10 cellular contexts compared by ENCODE assay signal in the genomic region with DNA sequence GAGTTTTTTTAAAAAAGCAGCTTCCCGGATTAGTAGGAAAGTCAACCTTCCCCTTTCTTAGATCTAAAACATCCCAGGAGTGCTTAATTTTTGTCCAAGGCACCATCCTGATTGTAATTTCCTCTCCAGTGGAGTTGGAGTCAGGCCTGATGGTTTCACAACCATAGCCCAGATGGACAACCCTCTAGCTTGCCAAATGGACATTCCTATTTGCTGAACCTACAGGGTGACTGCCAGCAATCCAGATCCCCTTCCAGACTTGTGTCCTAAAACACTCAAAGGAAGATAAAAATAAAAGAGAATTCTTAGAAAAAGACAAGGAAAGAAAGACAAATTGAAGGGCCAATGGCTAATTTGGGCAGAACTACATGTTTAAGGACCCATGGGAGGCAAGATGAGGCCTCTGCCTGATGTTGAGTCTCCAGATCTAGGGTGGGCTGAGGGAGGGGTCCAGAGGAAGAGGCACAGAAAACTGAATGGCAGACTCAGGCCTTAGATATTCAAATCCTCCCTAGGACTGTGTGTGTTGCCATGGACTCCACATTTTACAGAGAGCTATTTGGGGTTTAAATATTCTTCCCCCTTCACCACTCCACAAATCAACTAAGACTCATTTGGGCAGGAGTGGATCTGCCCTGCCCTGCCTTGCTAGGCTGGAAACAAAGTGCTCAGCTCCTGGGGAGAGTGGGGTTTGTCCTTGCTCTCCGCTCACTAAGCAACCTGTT. TPM values are rescaled to one million over a fixed set of nuclear protein-coding genes. Genes with fewer than 3 reads are reported as not detected.
DNase-seq lines count a peak whose midpoint lies in the region; ATAC-seq and TF ChIP-seq lines count a peak whose summit lies in the region.
"Had no signal": no experiment of that assay in that cellular context is flagged by ENCODE, and none has a peak within 500 bp of the region (broad histone marks: within the 10 kb centered on the region; RNA-seq: fewer than 3 reads in every experiment).

No MANE protein-coding gene starts in this region.

- peaks cover 0 to 2% (median 2%) of the 10 kb centered on the region in 3 donors for H3K27me3 Mint-ChIP-seq in CD14-positive monocyte (ENCODE audit: low read depth in 3 of 3)

- H3K27ac Mint-ChIP-seq in CD14-positive monocyte: no peak overlapping the region

- ATAC-seq in HG03039 (IDR thresholded peaks at IDR 0.05; ENCODE audit: unreplicated experiment) (no peak), HG03442 (IDR thresholded peaks at IDR 0.05; ENCODE audit: unreplicated experiment) (no peak)

- no peak for TF ChIP-seq CTCF in astrocyte of the spinal cord (IDR thresholded peaks at IDR 0.05; ENCODE audit: low read depth, low read length)
- no peak for TF ChIP-seq CTCF in CD14-positive monocyte (IDR thresholded peaks at IDR 0.05)

- no peak overlapping the region for H3K4me3 ChIP-seq in astrocyte of the spinal cord (ENCODE audit: low read depth, low read length)
- H3K4me3 ChIP-seq in skeletal muscle cell (ENCODE audit: low read depth, low read length): no peak overlapping the region

- no peak overlapping the region for H3K4me3 Mint-ChIP-seq in CD14-positive monocyte

- H3K36me3 Mint-ChIP-seq in CD14-positive monocyte: no peaks in the 10 kb centered on the region

- DNase-seq in GM03348 (ENCODE audit: low spot score): peak; percentile 88
- peak; percentile 82 for DNase-seq in astrocyte of the spinal cord (ENCODE audit: low read depth, low spot score)
- DNase-seq in hepatic stellate cell (ENCODE audit: low spot score): peak; percentile 79
- peak; percentile 91 for DNase-seq in skeletal muscle cell (ENCODE audit: low read depth)
- DNase-seq in CD14-positive monocyte (ENCODE audit: low spot score): no peak
- DNase-seq in activated CD4-positive, alpha-beta T cell treated with anti-CD3 and anti-CD28 coated beads, Interleukin-2, amount 50 U/mL, for 4 hours: no peak
- DNase-seq: Kasumi-1; stimulated activated CD4-positive, alpha-beta T cell treated with anti-CD3 and anti-CD28 coated beads, Interleukin-12 subunit alpha, Interleukin-12 subunit beta, amount 100 ng/mL, for 4 hours had no signal

- H3K9me3 Mint-ChIP-seq in CD14-positive monocyte: peaks cover 0 to 3% (median 0%) of the 10 kb centered on the region in 7 donors

- intact Hi-C loops in CD14-positive monocyte (cut with micrococcal nuclease): no loop called here

- H3K4me1 Mint-ChIP-seq in CD14-positive monocyte: peaks cover 13% of the 10 kb centered on the region

- in situ Hi-C loops in astrocyte of the spinal cord (cut with HindIII; ENCODE audit: low sequenced_read_pairs): no loop called here

RNA-seq across cellular contexts. Expression of gene SLC44A1, which starts 38.5 kb away (rescaled TPM):
- polyA plus RNA-seq in CD14-positive monocyte: 10 to 100 TPM; 46.5 to 52.1 TPM

Comparison
In these comparisons a context has a peak if more than half of its experiments do, and no peak if none do; other contexts are left out.
1. DNase-seq: peak in GM03348 (single experiment), astrocyte of the spinal cord (single experiment), hepatic stellate cell (single experiment) and skeletal muscle cell (single experiment); none in CD14-positive monocyte (single experiment) and activated CD4-positive, alpha-beta T cell treated with anti-CD3 and anti-CD28 coated beads, Interleukin-2, amount 50 U/mL, for 4 hours (0 of 2).